Comparison of ENCODE assay signal across 20 cellular contexts in the genomic region with DNA sequence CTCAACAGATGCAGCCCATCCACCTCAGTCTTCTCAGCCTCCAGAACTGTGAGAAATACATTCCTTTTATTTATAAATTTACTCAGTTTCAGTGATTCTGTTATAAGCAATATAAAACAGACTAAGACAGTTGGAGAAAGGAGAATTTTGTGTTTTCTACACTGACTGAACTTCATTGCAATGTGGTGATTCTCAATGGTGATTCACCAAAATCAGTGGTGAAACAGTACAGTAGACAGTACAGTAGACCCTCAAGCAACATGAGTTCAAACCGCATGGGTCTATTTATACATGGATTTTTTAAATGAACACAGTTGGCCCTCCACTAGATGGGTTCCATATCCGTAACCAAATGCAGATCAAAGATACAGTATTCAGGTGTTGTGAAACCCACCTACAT.
"Had no signal": no experiment of that assay in that cellular context is flagged by ENCODE, and none has a peak within 500 bp of the region (broad histone marks: within the 10 kb centered on the region; RNA-seq: fewer than 3 reads in every experiment).

No MANE protein-coding gene starts in this region.

- H3K4me3 ChIP-seq: esophagus muscularis mucosa, gastrocnemius medialis, psoas muscle, right lobe of liver, spleen, transverse colon had no signal

- H3K27me3 ChIP-seq: esophagus muscularis mucosa, gastrocnemius medialis, right lobe of liver, spleen, transverse colon had no signal

- H3K36me3 ChIP-seq: esophagus muscularis mucosa, gastrocnemius medialis, right lobe of liver, spleen, transverse colon had no signal

- H3K27ac Mint-ChIP-seq: activated naive CD8-positive, alpha-beta T cell treated with anti-CD3 and anti-CD28 coated beads, Interleukin-2, amount 50 U/mL, for 24 hours; activated T-helper 1 cell treated with anti-CD3 and anti-CD28 coated beads, Interleukin-12 subunit alpha, Interleukin-12 subunit beta, Interleukin-2, Interleukin-4 antibody, amounts not matched to agents 30 ng/mL and 10 ng/mL and 1 ng/mL, durations not matched to agents 14 hours and 24 hours and 36 hours; nephron; stimulated activated memory B cell treated with anti-CD40 and anti-IgM and Interleukin-4, amounts not matched to agents 10 μg/mL and 1 μg/mL and 100 μg/mL, for 72 hours; WTC11 had no signal

- H3K4me3 Mint-ChIP-seq: activated naive CD8-positive, alpha-beta T cell treated with anti-CD3 and anti-CD28 coated beads, Interleukin-2, amount 50 U/mL, for 24 hours; activated T-helper 1 cell treated with anti-CD3 and anti-CD28 coated beads, Interleukin-12 subunit alpha, Interleukin-12 subunit beta, Interleukin-2, Interleukin-4 antibody, amounts not matched to agents 30 ng/mL and 10 ng/mL and 1 ng/mL, durations not matched to agents 14 hours and 24 hours and 36 hours; nephron; stimulated activated memory B cell treated with anti-CD40 and anti-IgM and Interleukin-4, amounts not matched to agents 10 μg/mL and 1 μg/mL and 100 μg/mL, for 72 hours; WTC11 had no signal

- H3K27me3 Mint-ChIP-seq: activated naive CD8-positive, alpha-beta T cell treated with anti-CD3 and anti-CD28 coated beads, Interleukin-2, amount 50 U/mL, for 24 hours; stimulated activated memory B cell treated with anti-CD40 and anti-IgM and Interleukin-4, amounts not matched to agents 10 μg/mL and 1 μg/mL and 100 μg/mL, for 72 hours had no signal

- DNase-seq: activated CD4-positive, alpha-beta T cell treated with anti-CD3 and anti-CD28 coated beads for 48 hours; activated naive CD4-positive, alpha-beta T cell treated with Interleukin-2 at 50 U/mL for 16 hours; activated naive CD8-positive, alpha-beta T cell treated with anti-CD3 and anti-CD28 coated beads, Interleukin-2, amount 50 U/mL, for 24 hours; cerebellar nuclear complex; gastrocnemius medialis; left ventricle myocardium superior; mesenchymal stem cell; occipital lobe; psoas muscle; right lobe of liver; spleen; stimulated activated CD4-positive, alpha-beta T cell treated with anti-CD3 and anti-CD28 coated beads, Interleukin-1b, Interleukin-23, amount 100 ng/mL, for 48 hours; substantia nigra; T-helper 1 cell; transverse colon had no signal

- H3K4me1 ChIP-seq: psoas muscle, right lobe of liver had no signal

- H3K27ac ChIP-seq: esophagus muscularis mucosa, gastrocnemius medialis, psoas muscle, right lobe of liver, spleen, transverse colon had no signal

- H3K36me3 Mint-ChIP-seq: stimulated activated memory B cell treated with anti-CD40 and anti-IgM and Interleukin-4, amounts not matched to agents 10 μg/mL and 1 μg/mL and 100 μg/mL, for 72 hours; WTC11 had no signal

- H3K9me3 ChIP-seq: esophagus muscularis mucosa, gastrocnemius medialis, psoas muscle, right lobe of liver, spleen, transverse colon had no signal

- H3K9me3 Mint-ChIP-seq: activated naive CD8-positive, alpha-beta T cell treated with anti-CD3 and anti-CD28 coated beads, Interleukin-2, amount 50 U/mL, for 24 hours; activated T-helper 1 cell treated with anti-CD3 and anti-CD28 coated beads, Interleukin-12 subunit alpha, Interleukin-12 subunit beta, Interleukin-2, Interleukin-4 antibody, amounts not matched to agents 30 ng/mL and 10 ng/mL and 1 ng/mL, durations not matched to agents 14 hours and 24 hours and 36 hours; stimulated activated memory B cell treated with anti-CD40 and anti-IgM and Interleukin-4, amounts not matched to agents 10 μg/mL and 1 μg/mL and 100 μg/mL, for 72 hours had no signal

- ATAC-seq: activated naive CD8-positive, alpha-beta T cell treated with anti-CD3 and anti-CD28 coated beads, Interleukin-2, amount 50 U/mL, for 24 hours; gastrocnemius medialis; left ventricle myocardium superior; psoas muscle; right lobe of liver; stimulated activated memory B cell treated with anti-CD40 and anti-IgM and Interleukin-4, amounts not matched to agents 10 μg/mL and 1 μg/mL and 100 μg/mL, for 72 hours; WTC11 had no signal
